In genomic region chr17:72205801-72206200, GRCh38 we compare ENCODE assay signal across 1 cellular context.
TF ChIP-seq lines count a peak whose summit lies in the region.

No MANE protein-coding gene starts in this region.

TF ChIP-seq in HEK293, 187 proteins besides CTCF, POLR2A, EP300 and RAD21 (continued from another document):
- no peak for TF ChIP-seq ZNF121 (tag by site-specific recombination; IDR thresholded peaks at IDR 0.05)
